Comparison of ENCODE assay signal across 3 cellular contexts in the genomic region with DNA sequence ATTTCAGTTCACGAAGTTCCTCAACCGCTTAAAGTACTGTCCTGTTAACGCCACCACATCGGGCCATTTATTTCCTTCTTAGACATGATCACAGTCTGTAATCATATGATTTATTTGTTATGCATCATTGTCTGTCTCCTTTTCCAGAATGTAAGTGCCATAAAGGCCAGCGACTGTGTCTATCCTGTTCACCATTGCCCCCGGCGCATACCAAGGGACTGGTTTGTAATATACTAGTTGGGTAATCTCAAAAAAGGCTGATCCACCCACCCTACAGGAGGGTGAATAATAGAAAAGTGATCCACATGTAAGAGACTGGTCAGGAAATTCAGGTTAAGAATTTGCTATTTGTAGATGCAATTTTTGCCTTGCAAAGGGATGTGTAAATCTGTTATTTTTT.
"Had no signal": no experiment of that assay in that cellular context is flagged by ENCODE, and none has a peak within 500 bp of the region (broad histone marks: within the 10 kb centered on the region; RNA-seq: fewer than 3 reads in every experiment).

No MANE protein-coding gene starts in this region.

- ATAC-seq: GM12878 had no signal

- H3K4me3 ChIP-seq: GM12878 had no signal

- DNase-seq: GDM1, GF-D8 had no signal
